Comparison of ENCODE assay signal across 8 cellular contexts in the genomic region with DNA sequence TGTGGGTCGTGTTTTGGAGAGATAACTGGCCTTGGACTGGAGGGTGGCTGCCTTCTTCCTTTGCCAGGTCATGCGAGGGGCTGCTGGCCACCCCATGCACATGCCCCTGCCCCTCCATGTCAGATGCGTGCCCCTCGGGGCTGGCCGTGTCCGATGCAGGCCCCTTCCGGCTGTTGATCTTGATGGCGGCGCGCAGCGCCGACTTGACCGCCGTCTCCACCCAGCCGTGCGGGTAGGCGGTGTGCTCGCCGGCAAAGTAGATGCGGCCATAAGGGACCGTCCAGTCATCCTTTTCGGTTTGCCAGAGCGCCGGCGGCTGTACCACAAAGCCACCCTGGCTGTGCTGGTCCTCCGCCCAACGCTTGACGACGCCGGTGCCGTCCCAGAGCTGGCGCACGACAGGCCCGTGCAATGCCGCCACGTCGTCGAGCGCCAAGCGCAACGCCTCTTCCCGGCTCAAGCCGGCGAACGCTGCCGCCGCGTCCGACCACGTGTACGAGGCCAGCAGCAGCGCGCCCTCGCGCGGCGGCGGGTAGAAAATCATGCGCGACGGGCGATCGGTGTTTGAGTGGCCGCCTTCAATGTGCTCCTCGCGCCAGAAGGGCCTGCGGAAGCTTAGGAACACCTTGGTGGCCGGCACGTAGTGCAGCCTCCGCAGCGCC. TPM values are rescaled to one million over a fixed set of nuclear protein-coding genes. Genes with fewer than 3 reads are reported as not detected.
DNase-seq lines count a peak whose midpoint lies in the region; ATAC-seq and TF ChIP-seq lines count a peak whose summit lies in the region.

No MANE protein-coding gene starts in this region.

- peak overlapping the region; percentile 79 for H3K4me3 Mint-ChIP-seq in CD4-positive, alpha-beta T cell
- H3K4me3 Mint-ChIP-seq in natural killer cell, result peak overlapping the region; percentile 84
- H3K4me3 Mint-ChIP-seq in stimulated activated naive B cell treated with anti-CD40 and anti-IgM and Interleukin-4, amounts not matched to agents 10 μg/mL and 1 μg/mL and 100 μg/mL, for 72 hours, result peak overlapping the region; percentile 76 to 79

- H3K4me3 ChIP-seq in MM.1S (ENCODE audit: low read length) (peak overlapping the region; percentile 54), esophagus muscularis mucosa (peak overlapping the region; percentile 32 to 50 (median 39))

- no peaks in the 10 kb centered on the region for H3K9me2 ChIP-seq in MM.1S (replicated peaks; ENCODE audit: insufficient read depth, low read length)

- POLR2A ChIA-PET in CD4-positive, alpha-beta T cell (lab: Charles Lee), result interaction anchor here (0.9 to 1.5 kb wide), 2 partner anchors 13 to 123 kb away, joined by 3 to 10 read pairs; a partner anchor contains a TSS

- H4K20me1 ChIP-seq in MM.1S (ENCODE audit: insufficient read depth, low read length), result no peaks in the 10 kb centered on the region

- no peaks in the 10 kb centered on the region for H3K9me3 Mint-ChIP-seq in CD4-positive, alpha-beta T cell
- no peaks in the 10 kb centered on the region for H3K9me3 Mint-ChIP-seq in natural killer cell
- H3K9me3 Mint-ChIP-seq in stimulated activated naive B cell treated with anti-CD40 and anti-IgM and Interleukin-4, amounts not matched to agents 10 μg/mL and 1 μg/mL and 100 μg/mL, for 72 hours, result peaks cover 11 to 19% of the 10 kb centered on the region in 2 donors

- DNase-seq in CD4-positive, alpha-beta T cell, result peak; percentile 59 to 77 (median 66)
- DNase-seq in MM.1S (peak; percentile 42), activated T-cell treated with anti-CD3 and anti-CD28 coated beads for 24 hours (ENCODE audit: low read depth) (peak; percentile 64), esophagus muscularis mucosa (ENCODE audit: extremely low spot score) (peak; percentile 95), natural killer cell (peak; percentile 75), NOMO-1 treated with dmso at 0.1 percent for 144 hours (lab: John Stamatoyannopoulos, UW; ENCODE audit: unreplicated experiment) (no peak), UCSD-AML1 (lab: John Stamatoyannopoulos, UW; ENCODE audit: unreplicated experiment) (no peak)
- peak; percentile 56 for DNase-seq in stimulated activated naive B cell treated with anti-CD40 and anti-IgM and Interleukin-4, amounts not matched to agents 10 μg/mL and 1 μg/mL and 100 μg/mL, for 72 hours

- peaks cover 11% of the 10 kb centered on the region for H3K4me1 Mint-ChIP-seq in CD4-positive, alpha-beta T cell (ENCODE audit: low read depth)
- H3K4me1 Mint-ChIP-seq in natural killer cell, result peaks cover 0 to 8% of the 10 kb centered on the region in 2 donors
- peaks cover 58 to 91% of the 10 kb centered on the region in 2 donors for H3K4me1 Mint-ChIP-seq in stimulated activated naive B cell treated with anti-CD40 and anti-IgM and Interleukin-4, amounts not matched to agents 10 μg/mL and 1 μg/mL and 100 μg/mL, for 72 hours

- H3K9ac ChIP-seq in MM.1S (ENCODE audit: low read length), result peak overlapping the region; percentile 23; the same call in 1 of the 2 replicates

- no peaks in the 10 kb centered on the region for H3K27me3 ChIP-seq in CD4-positive, alpha-beta T cell (ENCODE audit: control insufficient read depth, insufficient read depth, low read length)
- peaks cover 5% of the 10 kb centered on the region; the same call in 1 of the 2 replicates for H3K27me3 ChIP-seq in MM.1S (replicated peaks; ENCODE audit: insufficient read depth, low read length)
- H3K27me3 ChIP-seq in esophagus muscularis mucosa, result peaks cover 0 to 37% (median 9%) of the 10 kb centered on the region in 4 donors

- H3K27ac Mint-ChIP-seq in CD4-positive, alpha-beta T cell, result no peak overlapping the region
- H3K27ac Mint-ChIP-seq in natural killer cell, result peak overlapping the region in 1 of 2 donors; percentile 40
- H3K27ac Mint-ChIP-seq in stimulated activated naive B cell treated with anti-CD40 and anti-IgM and Interleukin-4, amounts not matched to agents 10 μg/mL and 1 μg/mL and 100 μg/mL, for 72 hours, result peak overlapping the region; percentile 94

- TF ChIP-seq POLR2A in esophagus muscularis mucosa (IDR thresholded peaks at IDR 0.05; ENCODE audit: low read depth), result no peak

- intact Hi-C loops in CD4-positive, alpha-beta T cell (cut with DNase I, micrococcal nuclease), result loop anchor here (1.0 to 2.0 kb wide), 3 partner anchors 12 to 39 kb away; a partner anchor contains a TSS
- intact Hi-C loops in esophagus muscularis mucosa (cut with DNase I) (no loop called here), natural killer cell (cut with micrococcal nuclease) (loop anchor here (1.0 kb wide), 1 partner anchor 77 kb away; a partner anchor contains a TSS)

- H3K27me3 Mint-ChIP-seq in CD4-positive, alpha-beta T cell, result no peaks in the 10 kb centered on the region
- no peaks in the 10 kb centered on the region for H3K27me3 Mint-ChIP-seq in natural killer cell (ENCODE audit: low read depth in 2 of 2)
- H3K27me3 Mint-ChIP-seq in stimulated activated naive B cell treated with anti-CD40 and anti-IgM and Interleukin-4, amounts not matched to agents 10 μg/mL and 1 μg/mL and 100 μg/mL, for 72 hours, result no peaks in the 10 kb centered on the region

- no peak for TF ChIP-seq EP300 in esophagus muscularis mucosa (IDR thresholded peaks at IDR 0.05)

- peak overlapping the region; percentile 69 for H2AFZ ChIP-seq in MM.1S (ENCODE audit: low read length)

- no peaks in the 10 kb centered on the region for H3K4me1 ChIP-seq in MM.1S (ENCODE audit: low read length)
- H3K4me1 ChIP-seq in esophagus muscularis mucosa, result peaks cover 9 to 17% (median 16%) of the 10 kb centered on the region in 4 donors

- peak; percentile 75 for ATAC-seq in CD4-positive, alpha-beta T cell (ENCODE audit: poor library complexity)
- ATAC-seq in natural killer cell, result peak; percentile 81 to 88 (median 86)
- ATAC-seq in stimulated activated naive B cell treated with anti-CD40 and anti-IgM and Interleukin-4, amounts not matched to agents 10 μg/mL and 1 μg/mL and 100 μg/mL, for 72 hours (replicated peaks), result peak; percentile 5 to 13

- no peaks in the 10 kb centered on the region for H3F3A ChIP-seq in MM.1S (ENCODE audit: insufficient read depth, low read length)

- CTCF ChIA-PET in CD4-positive, alpha-beta T cell (lab: Charles Lee), result interaction anchor here (0.5 to 1.7 kb wide), 8 partner anchors 13 to 162 kb away, joined by 3 to 10 read pairs (median 4); a partner anchor contains a TSS

- H3K9me3 ChIP-seq in CD4-positive, alpha-beta T cell (ENCODE audit: control insufficient read depth, low read length), result no peaks in the 10 kb centered on the region
- H3K9me3 ChIP-seq in MM.1S (replicated peaks; ENCODE audit: insufficient read depth, low read length), result no peaks in the 10 kb centered on the region
- H3K9me3 ChIP-seq in esophagus muscularis mucosa, result no peaks in the 10 kb centered on the region

- WGBS in esophagus muscularis mucosa, result 62% methylated on average over 30 of the region's 71 CpGs

- H3K36me3 ChIP-seq in MM.1S (replicated peaks; ENCODE audit: insufficient read depth, low read length) (no peaks in the 10 kb centered on the region), esophagus muscularis mucosa (peaks cover 9 to 48% (median 30%) of the 10 kb centered on the region in 4 donors)

- H3K79me2 ChIP-seq in MM.1S (ENCODE audit: low read length), result no peaks in the 10 kb centered on the region

- H3K27ac ChIP-seq in CD4-positive, alpha-beta T cell (ENCODE audit: low read depth, low read length), result peak overlapping the region; percentile 21
- H3K27ac ChIP-seq in MM.1S (ENCODE audit: low read length) (peak overlapping the region; percentile 13; the same call in 1 of the 2 replicates), esophagus muscularis mucosa (replicated peaks in 1 of 4) (no peak overlapping the region)

- peak overlapping the region; percentile 88 for H3K4me2 ChIP-seq in MM.1S (ENCODE audit: low read depth, low read length)

- TF ChIP-seq CTCF in CD4-positive, alpha-beta T cell (IDR thresholded peaks at IDR 0.05), result peak; percentile 91
- TF ChIP-seq CTCF in MM.1S (IDR thresholded peaks at IDR 0.05; ENCODE audit: low read length), result peak; percentile 59
- TF ChIP-seq CTCF in esophagus muscularis mucosa (IDR thresholded peaks at IDR 0.05), result peak; percentile 52 to 88 (median 67)
- TF ChIP-seq CTCF in natural killer cell (IDR thresholded peaks at IDR 0.05), result peak; percentile 84

- H3K36me3 Mint-ChIP-seq in CD4-positive, alpha-beta T cell (ENCODE audit: low read depth), result peaks cover 13% of the 10 kb centered on the region
- no peaks in the 10 kb centered on the region for H3K36me3 Mint-ChIP-seq in natural killer cell
- peaks cover 80 to 94% of the 10 kb centered on the region in 2 donors for H3K36me3 Mint-ChIP-seq in stimulated activated naive B cell treated with anti-CD40 and anti-IgM and Interleukin-4, amounts not matched to agents 10 μg/mL and 1 μg/mL and 100 μg/mL, for 72 hours

RNA-seq across cellular contexts. Expression of a gene that starts 6.9 kb away (rescaled TPM):
- 1 to 10 TPM; 4.7 to 5.4 TPM for total RNA-seq in CD4-positive, alpha-beta T cell
- total RNA-seq in esophagus muscularis mucosa (under 1 TPM in 2 of 4 donors, not detected in 2; 0.34 to 0.50 TPM), natural killer cell (1 to 10 TPM; 3.0 to 3.8 (median 3.4) TPM)

RNA-seq across cellular contexts. Expression of a gene that starts 12.3 kb away (rescaled TPM):
- 10 to 100 TPM; 35.5 to 35.8 TPM for total RNA-seq in CD4-positive, alpha-beta T cell
- total RNA-seq in esophagus muscularis mucosa (10 to 100 TPM; 35.1 to 60.9 (median 44.0) TPM), natural killer cell (10 to 100 TPM; 45.8 to 59.7 (median 54.4) TPM)

RNA-seq across cellular contexts. Expression of a gene that starts 12.7 kb away (rescaled TPM):
- 10 to 100 TPM; 15.1 to 15.8 TPM for total RNA-seq in CD4-positive, alpha-beta T cell
- total RNA-seq in esophagus muscularis mucosa (10 to 100 TPM; 15.4 to 30.6 (median 21.9) TPM), natural killer cell (10 to 100 TPM; 12.8 to 17.8 (median 16.1) TPM)

RNA-seq across cellular contexts. Expression of a gene that starts 22.4 kb away (rescaled TPM):
- 10 to 100 TPM; 96.1 to 98.1 TPM for total RNA-seq in CD4-positive, alpha-beta T cell
- total RNA-seq in esophagus muscularis mucosa, result 10 to 100 TPM; 21.4 to 43.7 (median 27.8) TPM
- 100 to 1,000 TPM; 228 to 253 (median 243) TPM for total RNA-seq in natural killer cell

RNA-seq across cellular contexts. Expression of a gene that starts 38.9 kb away (rescaled TPM):
- total RNA-seq in CD4-positive, alpha-beta T cell, result 100 to 1,000 TPM; 127 to 134 TPM
- total RNA-seq in esophagus muscularis mucosa (100 to 1,000 TPM in 1 of 4 donors, 10 to 100 TPM in 3; 60.5 to 102 (median 84.4) TPM), natural killer cell (100 to 1,000 TPM; 116 to 132 (median 128) TPM)

Comparison
In these comparisons a context has a peak if more than half of its experiments do, and no peak if none do; other contexts are left out.
1. ATAC-seq: peak in every context shown above with its lines; median percentile 86 in natural killer cell; 75 in CD4-positive, alpha-beta T cell; 9 in stimulated activated naive B cell treated with anti-CD40 and anti-IgM and Interleukin-4, amounts not matched to agents 10 μg/mL and 1 μg/mL and 100 μg/mL, for 72 hours.
2. DNase-seq: peak in CD4-positive, alpha-beta T cell (10 of 10), MM.1S (single experiment), activated T-cell treated with anti-CD3 and anti-CD28 coated beads for 24 hours (single experiment), esophagus muscularis mucosa (single experiment), natural killer cell (single experiment) and stimulated activated naive B cell treated with anti-CD40 and anti-IgM and Interleukin-4, amounts not matched to agents 10 μg/mL and 1 μg/mL and 100 μg/mL, for 72 hours (single experiment); none in NOMO-1 treated with dmso at 0.1 percent for 144 hours (single experiment) and UCSD-AML1 (single experiment).
3. H3K27ac ChIP-seq: peak in CD4-positive, alpha-beta T cell (single experiment) and MM.1S (single experiment); none in esophagus muscularis mucosa (0 of 4).
4. Peak in every context shown above with its lines, with median percentiles within 50 percentile points of each other: H3K4me3 Mint-ChIP-seq and CTCF ChIP-seq.